In genomic region chr7:73830872-73831655, GRCh38 we compare ENCODE assay signal across 9 cellular contexts.
A peak's percentile ranks its signal among the peaks of the same experiment; 100 is the strongest.
DNase-seq lines count a peak whose midpoint lies in the region.
"Had no signal": no experiment of that assay in that cellular context is flagged by ENCODE, and none has a peak within 500 bp of the region (broad histone marks: within the 10 kb centered on the region; RNA-seq: fewer than 3 reads in every experiment).

A gene with protein sequence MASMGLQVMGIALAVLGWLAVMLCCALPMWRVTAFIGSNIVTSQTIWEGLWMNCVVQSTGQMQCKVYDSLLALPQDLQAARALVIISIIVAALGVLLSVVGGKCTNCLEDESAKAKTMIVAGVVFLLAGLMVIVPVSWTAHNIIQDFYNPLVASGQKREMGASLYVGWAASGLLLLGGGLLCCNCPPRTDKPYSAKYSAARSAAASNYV (plus strand): TSS chr7:73830996. CDS start chr7:73831202, 206 bp downstream.

- H3K27me3 ChIP-seq in muscle layer of duodenum (ENCODE audit: low read depth, low read length), result no peaks in the 10 kb centered on the region
- no peaks in the 10 kb centered on the region for H3K27me3 ChIP-seq in effector memory CD4-positive, alpha-beta T cell (replicated peaks; ENCODE audit: control insufficient read depth, insufficient read depth, low read length, poor library complexity, severe bottlenecking)

- no peaks in the 10 kb centered on the region for H3K36me3 ChIP-seq in muscle layer of duodenum (ENCODE audit: control insufficient read depth in 1 of 2, insufficient read depth in 2 of 2, low read length in 2 of 2)
- H3K36me3 ChIP-seq in effector memory CD4-positive, alpha-beta T cell (ENCODE audit: control insufficient read depth, insufficient read depth, low read length), result no peaks in the 10 kb centered on the region

- H3K27ac ChIP-seq in muscle layer of duodenum (ENCODE audit: low read length), result peak within 1 kb of the TSS; percentile 94
- no peak within 1 kb of the TSS for H3K27ac ChIP-seq in effector memory CD4-positive, alpha-beta T cell (ENCODE audit: insufficient read depth, low read length, poor library complexity, severe bottlenecking)

- peak; percentile 84 for DNase-seq in DMS153 (lab: John Stamatoyannopoulos, UW)
- DNase-seq in NCI-H2171 treated with DMSO at 0.1 percent for 48 hours (lab: John Stamatoyannopoulos, UW), result peak; percentile 79
- peak; percentile 77 for DNase-seq in ecto neural progenitor cell (ENCODE audit: low spot score)
- DNase-seq in GM03348 (ENCODE audit: low spot score), result no peak
- no peak for DNase-seq in AG08396 (ENCODE audit: low spot score)
- no peak for DNase-seq in effector memory CD4-positive, alpha-beta T cell
- DNase-seq in CD1c-positive myeloid dendritic cell (ENCODE audit: extremely low spot score), result no peak
- DNase-seq: activated CD4-positive, alpha-beta T cell treated with anti-CD3 and anti-CD28 coated beads, Interleukin-2, amount 10 ng/mL, durations not matched to agents 24 days and 14 days had no signal

- H3K9me3 ChIP-seq in muscle layer of duodenum (ENCODE audit: control insufficient read depth in 1 of 2, low read length in 2 of 2), result no peaks in the 10 kb centered on the region
- no peaks in the 10 kb centered on the region for H3K9me3 ChIP-seq in effector memory CD4-positive, alpha-beta T cell (ENCODE audit: control insufficient read depth, low read length)

- H3K4me3 ChIP-seq in muscle layer of duodenum (ENCODE audit: low read depth in 1 of 2, low read length in 2 of 2), result peak within 1 kb of the TSS in 1 of 2 donors; percentile 56
- H3K4me3 ChIP-seq in effector memory CD4-positive, alpha-beta T cell (ENCODE audit: insufficient read depth, low read depth, low read length, poor library complexity, severe bottlenecking), result no peak within 1 kb of the TSS

- H3K4me1 ChIP-seq in muscle layer of duodenum (ENCODE audit: control insufficient read depth in 1 of 2, insufficient read depth in 2 of 2, low read length in 2 of 2), result peaks cover 6 to 7% of the 10 kb centered on the region in 2 donors
- H3K4me1 ChIP-seq in effector memory CD4-positive, alpha-beta T cell (ENCODE audit: control insufficient read depth, insufficient read depth, low read length, poor library complexity, severe bottlenecking), result peaks cover 16% of the 10 kb centered on the region

Comparison
In these comparisons a context has a peak if more than half of its experiments do, and no peak if none do; other contexts are left out.
1. DNase-seq: peak in DMS153 (single experiment), NCI-H2171 treated with DMSO at 0.1 percent for 48 hours (single experiment) and ecto neural progenitor cell (single experiment); none in GM03348 (single experiment), AG08396 (single experiment), effector memory CD4-positive, alpha-beta T cell (0 of 3) and CD1c-positive myeloid dendritic cell (single experiment).